ENCODE assay signal across 6 cellular contexts in genomic region chr10:97633921-97634320, GRCh38. TPM values are rescaled to one million over a fixed set of nuclear protein-coding genes. Genes with fewer than 3 reads are reported as not detected.
DNase-seq lines count a peak whose midpoint lies in the region; ATAC-seq and TF ChIP-seq lines count a peak whose summit lies in the region.

No MANE protein-coding gene starts in this region.

- H3K4me2 ChIP-seq in mammary epithelial cell (ENCODE audit: insufficient read depth, low read depth, low read length): peak overlapping the region; percentile 80
- H3K4me2 ChIP-seq in osteoblast (ENCODE audit: insufficient read depth, low read length): peak overlapping the region; percentile 99

- H3K9ac ChIP-seq in mammary epithelial cell (ENCODE audit: insufficient read depth, low read length): peak overlapping the region; percentile 68

- H3K9me3 ChIP-seq in mammary epithelial cell (replicated peaks; ENCODE audit: insufficient read depth, low read length) (no peaks in the 10 kb centered on the region), osteoblast (ENCODE audit: low read depth, low read length) (no peaks in the 10 kb centered on the region)

- no TSS peak for BruUV-seq in mammary epithelial cell (replicated peaks; lab: Mats Ljungman, UMichigan)

- in situ Hi-C loops in mammary epithelial cell (cut with MboI; ENCODE audit: low sequenced_read_pairs in 2 of 2): no loop called here

- 95% methylated on average over 7 of the region's 8 CpGs for WGBS in mammary epithelial cell (ENCODE audit: low coverage, missing lambda C conversion rate)

- intact Hi-C loops in mammary epithelial cell (cut with micrococcal nuclease): no loop called here

- no peak for ATAC-seq in HG03354 (IDR thresholded peaks at IDR 0.05; ENCODE audit: poor library complexity, severe bottlenecking, unreplicated experiment)

- H4K20me1 ChIP-seq in mammary epithelial cell (ENCODE audit: insufficient read depth, low read length) (no peaks in the 10 kb centered on the region), osteoblast (ENCODE audit: insufficient read depth, low read length) (peaks cover 4% of the 10 kb centered on the region)

- dilution Hi-C loops in mammary epithelial cell (cut with HindIII; ENCODE audit: low sequenced_read_pairs): no loop called here

- peak overlapping the region; percentile 42 for H3K27ac ChIP-seq in mammary epithelial cell (ENCODE audit: insufficient read depth, low read depth, low read length)
- peak overlapping the region; percentile 58 for H3K27ac ChIP-seq in osteoblast (ENCODE audit: low read depth, low read length)

- H3K4me1 ChIP-seq in mammary epithelial cell (ENCODE audit: insufficient read depth, low read length): peaks cover 9% of the 10 kb centered on the region
- H3K4me1 ChIP-seq in osteoblast (ENCODE audit: insufficient read depth, low read length): peaks cover 4% of the 10 kb centered on the region

- peak overlapping the region; percentile 76 to 90 (median 88) for H3K4me3 ChIP-seq in mammary epithelial cell (replicated peaks in 1 of 3; ENCODE audit: insufficient read depth in 1 of 3, low read depth in 2 of 3, low read length in 3 of 3)
- peak overlapping the region; percentile 98 for H3K4me3 ChIP-seq in osteoblast (ENCODE audit: insufficient read depth, low read length)

- TF ChIP-seq CTCF in mammary epithelial cell (conservative IDR thresholded peaks at IDR 0.05 in 1 of 2, IDR thresholded peaks at IDR 0.05 in 1 of 2; ENCODE audit: extremely low read depth in 1 of 2, insufficient read depth in 1 of 2, low read depth in 1 of 2, low read length in 2 of 2) (peak; percentile 17 to 28), osteoblast (IDR thresholded peaks at IDR 0.05; ENCODE audit: extremely low read depth, low read depth, low read length) (peak; percentile 18)

- DNase-seq in SKM-1 treated with dmso at 0.1 percent for 144 hours (lab: John Stamatoyannopoulos, UW; ENCODE audit: unreplicated experiment): peak; percentile 28
- no peak for DNase-seq in SKM-1 (lab: John Stamatoyannopoulos, UW; ENCODE audit: unreplicated experiment)
- no peak for DNase-seq in mammary epithelial cell
- DNase-seq in osteoblast (ENCODE audit: insufficient read length, low spot score, missing footprints): no peak
- no peak for DNase-seq in AG08396 (ENCODE audit: low spot score)

- CTCF ChIA-PET in mammary epithelial cell (lab: Charles Lee; ENCODE audit: low non-redundant PET): no interaction called here

- H2AFZ ChIP-seq in mammary epithelial cell (ENCODE audit: low read depth, low read length) (peak overlapping the region; percentile 97), osteoblast (ENCODE audit: low read length) (peak overlapping the region; percentile 99)

- H3K27me3 ChIP-seq in mammary epithelial cell (ENCODE audit: insufficient read depth, low read length) (no peaks in the 10 kb centered on the region), osteoblast (ENCODE audit: insufficient read depth, low read length) (no peaks in the 10 kb centered on the region)

- H3K79me2 ChIP-seq in mammary epithelial cell (ENCODE audit: insufficient read depth, low read length) (peaks cover 14% of the 10 kb centered on the region), osteoblast (ENCODE audit: insufficient read depth, low read length) (peaks cover 20% of the 10 kb centered on the region)

- H3K36me3 ChIP-seq in mammary epithelial cell (ENCODE audit: insufficient read depth, low read length) (no peaks in the 10 kb centered on the region), osteoblast (ENCODE audit: insufficient read depth, low read length) (no peaks in the 10 kb centered on the region)

RNA-seq across cellular contexts. Expression of gene MORN4, which starts 0.6 kb away (rescaled TPM):
- total RNA-seq in mammary epithelial cell (10 to 100 TPM; 11.3 to 11.7 TPM), osteoblast (4.0 and 7.7 TPM in 2 replicates)
- polyA plus RNA-seq in mammary epithelial cell: 13.3 TPM
- not detected for polyA minus RNA-seq in mammary epithelial cell

RNA-seq across cellular contexts. Expression of gene PI4K2A, which starts 6.5 kb away (rescaled TPM):
- total RNA-seq in mammary epithelial cell: 10 to 100 TPM; 57.4 to 74.5 TPM
- polyA plus RNA-seq in mammary epithelial cell: 55.8 TPM
- 66.0 TPM for polyA minus RNA-seq in mammary epithelial cell
- total RNA-seq in osteoblast: 23.5 and 28.9 TPM in 2 replicates

RNA-seq across cellular contexts. Expression of gene C10orf62, which starts 44.4 kb away (rescaled TPM):
- total RNA-seq in mammary epithelial cell (not detected), osteoblast (0.29 and 0.36 TPM in 2 replicates)
- 0.05 TPM for polyA plus RNA-seq in mammary epithelial cell
- not detected for polyA minus RNA-seq in mammary epithelial cell

RNA-seq across cellular contexts. Expression of gene HOGA1, which starts 49.7 kb away (rescaled TPM):
- total RNA-seq in mammary epithelial cell: 1 to 10 TPM in 1 of 2 donors, under 1 TPM in 1; 0.17 to 1.8 TPM
- 0.32 TPM for polyA plus RNA-seq in mammary epithelial cell
- not detected for polyA minus RNA-seq in mammary epithelial cell
- total RNA-seq in osteoblast: 1.4 and 2.7 TPM in 2 replicates

RNA-seq across cellular contexts. Expression of gene AVPI1, which starts 53.1 kb away (rescaled TPM):
- total RNA-seq in mammary epithelial cell (10 to 100 TPM; 31.4 to 33.8 TPM), osteoblast (101 and 105 TPM in 2 replicates)
- 22.9 TPM for polyA plus RNA-seq in mammary epithelial cell
- 14.2 TPM for polyA minus RNA-seq in mammary epithelial cell
